Comparison of ENCODE assay signal across 1 cellular context in genomic region chr1:9071554-9072235, GRCh38.
TF ChIP-seq lines count a peak whose summit lies in the region.

No MANE protein-coding gene starts in this region.

TF ChIP-seq in IMR-90, 13 proteins besides CTCF, POLR2A, EP300 and RAD21:
- TF ChIP-seq FOS (IDR thresholded peaks at IDR 0.05; ENCODE audit: low read depth, low read length) (no peak), BHLHE40 (IDR thresholded peaks at IDR 0.05; ENCODE audit: low read depth, low read length) (no peak), MXI1 (IDR thresholded peaks at IDR 0.05; ENCODE audit: borderline replicate concordance, low read depth, low read length) (no peak), RFX5 (IDR thresholded peaks at IDR 0.05; ENCODE audit: low read depth, low read length) (no peak), MAFK (IDR thresholded peaks at IDR 0.05; ENCODE audit: low read depth, low read length) (no peak), CEBPB (IDR thresholded peaks at IDR 0.05; ENCODE audit: low read depth, low read length) (no peak), NFE2L2 (IDR thresholded peaks at IDR 0.05; ENCODE audit: low read depth, low read length) (no peak), CHD1 (IDR thresholded peaks at IDR 0.05; ENCODE audit: low read depth, low read length) (no peak), USF2 (IDR thresholded peaks at IDR 0.05; ENCODE audit: low read depth, low read length) (no peak), MAZ (IDR thresholded peaks at IDR 0.05; ENCODE audit: borderline replicate concordance, low read depth, low read length) (no peak), SMC3 (IDR thresholded peaks at IDR 0.05; ENCODE audit: low read depth, low read length) (no peak), RCOR1 (IDR thresholded peaks at IDR 0.05; ENCODE audit: insufficient replicate concordance, low read length) (no peak)
- TF ChIP-seq, protein P1, sequence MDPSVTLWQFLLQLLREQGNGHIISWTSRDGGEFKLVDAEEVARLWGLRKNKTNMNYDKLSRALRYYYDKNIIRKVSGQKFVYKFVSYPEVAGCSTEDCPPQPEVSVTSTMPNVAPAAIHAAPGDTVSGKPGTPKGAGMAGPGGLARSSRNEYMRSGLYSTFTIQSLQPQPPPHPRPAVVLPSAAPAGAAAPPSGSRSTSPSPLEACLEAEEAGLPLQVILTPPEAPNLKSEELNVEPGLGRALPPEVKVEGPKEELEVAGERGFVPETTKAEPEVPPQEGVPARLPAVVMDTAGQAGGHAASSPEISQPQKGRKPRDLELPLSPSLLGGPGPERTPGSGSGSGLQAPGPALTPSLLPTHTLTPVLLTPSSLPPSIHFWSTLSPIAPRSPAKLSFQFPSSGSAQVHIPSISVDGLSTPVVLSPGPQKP (IDR thresholded peaks at IDR 0.05; ENCODE audit: borderline replicate concordance, low read depth, low read length) = no peak
